In genomic region chr18:9184998-9185613, GRCh38 we compare ENCODE assay signal across 12 cellular contexts. TPM values are rescaled to one million over a fixed set of nuclear protein-coding genes. Genes with fewer than 3 reads are reported as not detected.
DNase-seq lines count a peak whose midpoint lies in the region; ATAC-seq, FAIRE-seq and TF ChIP-seq lines count a peak whose summit lies in the region.
"Had no signal": no experiment of that assay in that cellular context is flagged by ENCODE, and none has a peak within 500 bp of the region (broad histone marks: within the 10 kb centered on the region; RNA-seq: fewer than 3 reads in every experiment).

No MANE protein-coding gene starts in this region.

- H3K4me3 ChIP-seq in A673 (ENCODE audit: low read depth, low read length, poor library complexity, severe bottlenecking): no peak overlapping the region
- no peak overlapping the region for H3K4me3 ChIP-seq in adrenal gland

- no peak for TF ChIP-seq POLR2A in adrenal gland (IDR thresholded peaks at IDR 0.05)

- no peak for ATAC-seq in GM21737 (IDR thresholded peaks at IDR 0.05; ENCODE audit: unreplicated experiment)

- no peaks in the 10 kb centered on the region for H3K27me3 Mint-ChIP-seq in Calu3 (ENCODE audit: unreplicated experiment)
- H3K27me3 Mint-ChIP-seq in activated T-helper 1 cell treated with anti-CD3 and anti-CD28 coated beads, Interleukin-12 subunit alpha, Interleukin-12 subunit beta, Interleukin-2, Interleukin-4 antibody, amounts not matched to agents 30 ng/mL and 10 ng/mL and 1 ng/mL, durations not matched to agents 14 hours and 24 hours and 36 hours (ENCODE audit: insufficient read depth): no peaks in the 10 kb centered on the region

- peaks cover 4% of the 10 kb centered on the region for H3K36me3 ChIP-seq in A673 (ENCODE audit: insufficient read depth, low read length, poor library complexity, severe bottlenecking)
- no peaks in the 10 kb centered on the region for H3K36me3 ChIP-seq in adrenal gland (replicated peaks in 1 of 2)

- CTCF ChIA-PET in A673 (lab: Charles Lee): interaction anchor here (0.6 kb wide), 1 partner anchor 111 kb away, joined by 3 read pairs; no protein-coding TSS in a partner anchor
- CTCF ChIA-PET in Calu3 (lab: Charles Lee): no interaction called here

- peak; percentile 12 for DNase-seq in A673 (ENCODE audit: low spot score)
- DNase-seq in Calu3: no peak
- no peak for DNase-seq in activated T-helper 1 cell treated with anti-CD3 and anti-CD28 coated beads, Interleukin-12 subunit alpha, Interleukin-12 subunit beta, Interleukin-2, Interleukin-4 antibody, amounts not matched to agents 30 ng/mL and 10 ng/mL and 1 ng/mL, durations not matched to agents 14 hours and 24 hours and 36 hours (ENCODE audit: low spot score)
- peak; percentile 8 for DNase-seq in iris pigment epithelial cell (ENCODE audit: low read depth)
- DNase-seq in putamen (ENCODE audit: low spot score): no peak
- DNase-seq in RCC 7860 (ENCODE audit: low spot score): no peak
- no peak for DNase-seq in adrenal gland
- DNase-seq: NCI-H187 treated with DMSO at 0.1 percent for 48 hours; stimulated activated CD4-positive, alpha-beta T cell treated with anti-CD3 and anti-CD28 coated beads, Interleukin-2, amount 100 ng/mL, for 24 hours; T1000 had no signal

- 69 to 78% (median 77%) methylated on average over 4 of the region's 4 CpGs for WGBS in adrenal gland, 4 donors

- peaks cover 16% of the 10 kb centered on the region for H3K4me1 Mint-ChIP-seq in Calu3 (ENCODE audit: low read depth, unreplicated experiment)
- H3K4me1 Mint-ChIP-seq in activated T-helper 1 cell treated with anti-CD3 and anti-CD28 coated beads, Interleukin-12 subunit alpha, Interleukin-12 subunit beta, Interleukin-2, Interleukin-4 antibody, amounts not matched to agents 30 ng/mL and 10 ng/mL and 1 ng/mL, durations not matched to agents 14 hours and 24 hours and 36 hours (ENCODE audit: low read depth): peaks cover 30% of the 10 kb centered on the region

- H3K4me1 ChIP-seq in A673 (ENCODE audit: insufficient read depth, low read length, poor library complexity, severe bottlenecking) (peaks cover 8% of the 10 kb centered on the region), adrenal gland (replicated peaks in 1 of 2) (peaks cover 10 to 20% of the 10 kb centered on the region in 2 donors)

- H3K27ac ChIP-seq in A673 (ENCODE audit: low read depth, low read length, poor library complexity, severe bottlenecking) (no peak overlapping the region), adrenal gland (peak overlapping the region in 1 of 5 donors; percentile 17)

- POLR2A ChIA-PET in A673 (lab: Charles Lee; ENCODE audit: low non-redundant PET): no interaction called here

- H3K9me3 ChIP-seq in A673 (ENCODE audit: low read depth, low read length, poor library complexity, severe bottlenecking) (no peaks in the 10 kb centered on the region), adrenal gland (replicated peaks in 1 of 3) (no peaks in the 10 kb centered on the region)

- no peak for TF ChIP-seq CTCF in A673 (conservative IDR thresholded peaks at IDR 0.05; ENCODE audit: low read depth, low read length)
- no peak for TF ChIP-seq CTCF in Calu3 (IDR thresholded peaks at IDR 0.05; ENCODE audit: unreplicated experiment)
- TF ChIP-seq CTCF in adrenal gland (IDR thresholded peaks at IDR 0.05): no peak

- no peaks in the 10 kb centered on the region for H3K9me3 Mint-ChIP-seq in Calu3 (ENCODE audit: low read depth, unreplicated experiment)
- H3K9me3 Mint-ChIP-seq in activated T-helper 1 cell treated with anti-CD3 and anti-CD28 coated beads, Interleukin-12 subunit alpha, Interleukin-12 subunit beta, Interleukin-2, Interleukin-4 antibody, amounts not matched to agents 30 ng/mL and 10 ng/mL and 1 ng/mL, durations not matched to agents 14 hours and 24 hours and 36 hours: no peaks in the 10 kb centered on the region
- H3K9me3 Mint-ChIP-seq: neural crest cell had no signal

- intact Hi-C loops in A673 (cut with micrococcal nuclease; ENCODE audit: unreplicated experiment): no loop called here
- intact Hi-C loops in Calu3 (cut with micrococcal nuclease; ENCODE audit: unreplicated experiment): no loop called here
- intact Hi-C loops in activated T-helper 1 cell treated with anti-CD3 and anti-CD28 coated beads, Interleukin-12 subunit alpha, Interleukin-12 subunit beta, Interleukin-2, Interleukin-4 antibody, amounts not matched to agents 30 ng/mL and 10 ng/mL and 1 ng/mL, durations not matched to agents 14 hours and 24 hours and 36 hours (cut with micrococcal nuclease): loop anchor here (2.0 kb wide), 1 partner anchor 38 kb away; no protein-coding TSS in a partner anchor
- intact Hi-C loops in adrenal gland (cut with DNase I): no loop called here

- no peaks in the 10 kb centered on the region for H3K36me3 Mint-ChIP-seq in Calu3 (ENCODE audit: insufficient read depth, unreplicated experiment)
- H3K36me3 Mint-ChIP-seq in activated T-helper 1 cell treated with anti-CD3 and anti-CD28 coated beads, Interleukin-12 subunit alpha, Interleukin-12 subunit beta, Interleukin-2, Interleukin-4 antibody, amounts not matched to agents 30 ng/mL and 10 ng/mL and 1 ng/mL, durations not matched to agents 14 hours and 24 hours and 36 hours (ENCODE audit: low read depth): peaks cover 39% of the 10 kb centered on the region

- FAIRE-seq in RCC 7860 (lab: Jason Lieb, UNC): no peak

- no peaks in the 10 kb centered on the region for H3K27me3 ChIP-seq in A673 (replicated peaks; ENCODE audit: insufficient read depth, low read depth, low read length, poor library complexity)
- H3K27me3 ChIP-seq in adrenal gland: no peaks in the 10 kb centered on the region

- H3K4me3 Mint-ChIP-seq in Calu3 (ENCODE audit: low read depth, unreplicated experiment): peak overlapping the region; percentile 43
- H3K4me3 Mint-ChIP-seq in activated T-helper 1 cell treated with anti-CD3 and anti-CD28 coated beads, Interleukin-12 subunit alpha, Interleukin-12 subunit beta, Interleukin-2, Interleukin-4 antibody, amounts not matched to agents 30 ng/mL and 10 ng/mL and 1 ng/mL, durations not matched to agents 14 hours and 24 hours and 36 hours: peak overlapping the region; percentile 50
- H3K4me3 Mint-ChIP-seq: neural crest cell had no signal

- no TSS peak for BruUV-seq in A673 (replicated peaks; lab: Mats Ljungman, UMichigan)
- BruUV-seq in Calu3 (replicated peaks; lab: Mats Ljungman, UMichigan): no TSS peak

- peak overlapping the region; percentile 0 for H3K27ac Mint-ChIP-seq in Calu3 (ENCODE audit: unreplicated experiment)
- H3K27ac Mint-ChIP-seq in activated T-helper 1 cell treated with anti-CD3 and anti-CD28 coated beads, Interleukin-12 subunit alpha, Interleukin-12 subunit beta, Interleukin-2, Interleukin-4 antibody, amounts not matched to agents 30 ng/mL and 10 ng/mL and 1 ng/mL, durations not matched to agents 14 hours and 24 hours and 36 hours: peak overlapping the region; percentile 80

RNA-seq across cellular contexts. Expression of gene ANKRD12, which starts 48.5 kb away (rescaled TPM):
- 23.7 and 24.2 TPM in 2 replicates for total RNA-seq in A673 (2021)
- 36.3 and 40.7 TPM in 2 replicates for total RNA-seq in Calu3 (2022)
- 61.3 and 62.2 TPM in 2 replicates for total RNA-seq in activated T-helper 1 cell treated with anti-CD3 and anti-CD28 coated beads, Interleukin-12 subunit alpha, Interleukin-12 subunit beta, Interleukin-2, Interleukin-4 antibody, amounts not matched to agents 30 ng/mL and 10 ng/mL and 1 ng/mL, durations not matched to agents 14 hours and 24 hours and 36 hours
- 10 to 100 TPM; 19.4 to 56.8 (median 41.1) TPM for total RNA-seq in adrenal gland
- polyA plus RNA-seq in adrenal gland: 10 to 100 TPM; 14.1 to 91.2 (median 21.2) TPM

Comparison
In these comparisons a context has a peak if more than half of its experiments do, and no peak if none do; other contexts are left out.
1. DNase-seq: peak in A673 (single experiment) and iris pigment epithelial cell (single experiment); none in Calu3 (single experiment), activated T-helper 1 cell treated with anti-CD3 and anti-CD28 coated beads, Interleukin-12 subunit alpha, Interleukin-12 subunit beta, Interleukin-2, Interleukin-4 antibody, amounts not matched to agents 30 ng/mL and 10 ng/mL and 1 ng/mL, durations not matched to agents 14 hours and 24 hours and 36 hours (single experiment), putamen (single experiment), RCC 7860 (single experiment) and adrenal gland (0 of 7).